In the genomic region with DNA sequence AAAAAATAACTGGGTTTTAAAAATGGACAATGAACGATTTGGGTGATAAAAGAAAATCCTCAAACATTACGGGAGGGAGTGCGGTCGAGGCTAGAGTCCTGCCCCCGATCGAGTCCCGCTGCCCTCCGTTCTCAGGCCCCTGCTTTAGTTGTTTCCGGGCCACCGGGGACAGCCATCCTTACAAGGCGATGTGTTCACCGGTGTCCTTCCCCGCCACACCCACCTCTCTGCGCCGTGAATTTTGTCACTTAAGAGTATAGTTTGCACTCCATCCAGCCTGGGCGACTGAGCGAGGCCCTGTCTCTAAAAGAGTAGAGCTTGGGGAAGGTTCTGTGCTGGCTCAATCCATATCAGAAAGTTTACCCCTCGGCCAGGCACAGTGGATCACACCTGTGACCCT, we compare ENCODE assay signal across 8 cellular contexts. TPM values are rescaled to one million over a fixed set of nuclear protein-coding genes. Genes with fewer than 3 reads are reported as not detected.
DNase-seq lines count a peak whose midpoint lies in the region; ATAC-seq and TF ChIP-seq lines count a peak whose summit lies in the region.

No MANE protein-coding gene starts in this region.

- H3K27me3 ChIP-seq in Caco-2 (replicated peaks; ENCODE audit: control insufficient read depth, insufficient read depth, low read length) = no peaks in the 10 kb centered on the region
- no peaks in the 10 kb centered on the region for H3K27me3 ChIP-seq in sigmoid colon

- H3K27ac Mint-ChIP-seq in Caco-2 (ENCODE audit: unreplicated experiment) = no peak overlapping the region

- H3K4me1 ChIP-seq in Caco-2 = peaks cover 5% of the 10 kb centered on the region; the same call in 1 of the 2 replicates
- H3K4me1 ChIP-seq in sigmoid colon = peaks cover 0 to 73% (median 53%) of the 10 kb centered on the region in 4 donors

- CTCF ChIA-PET in Caco-2 (lab: Charles Lee) = no interaction called here

- no peak for TF ChIP-seq CTCF in Caco-2 (IDR thresholded peaks at IDR 0.05; ENCODE audit: insufficient read depth in 1 of 2, low read depth in 1 of 2, low read length in 1 of 2, severe bottlenecking in 1 of 2, unreplicated experiment in 1 of 2)
- no peak for TF ChIP-seq CTCF in VCaP (conservative IDR thresholded peaks at IDR 0.05)
- no peak for TF ChIP-seq CTCF in sigmoid colon (IDR thresholded peaks at IDR 0.05)

- intact Hi-C loops in Caco-2 (cut with micrococcal nuclease; ENCODE audit: unreplicated experiment) (loop anchor here (5.0 kb wide), 1 partner anchor 60 kb away; no protein-coding TSS in a partner anchor), left ventricle myocardium superior (cut with micrococcal nuclease) (no loop called here), sigmoid colon (cut with DNase I) (loop anchor here (10.0 kb wide), 2 partner anchors 178 to 428 kb away; partner anchors contain the start of gene GALNT9)

- no TSS peak for BruUV-seq in Caco-2 (replicated peaks; lab: Mats Ljungman, UMichigan)

- peaks cover 7% of the 10 kb centered on the region for H3K4me1 Mint-ChIP-seq in Caco-2 (ENCODE audit: low read depth, unreplicated experiment)

- H3K36me3 ChIP-seq in Caco-2 (ENCODE audit: control insufficient read depth, insufficient read depth, low read length) (no peaks in the 10 kb centered on the region; the same call in 1 of the 2 replicates), sigmoid colon (peaks cover 0 to 24% (median 3%) of the 10 kb centered on the region in 4 donors)

- TF ChIP-seq POLR2A in sigmoid colon (IDR thresholded peaks at IDR 0.05) = no peak

- POLR2A ChIA-PET in Caco-2 (lab: Charles Lee) = no interaction called here

- no peak for TF ChIP-seq EP300 in sigmoid colon (IDR thresholded peaks at IDR 0.05)

- WGBS in sigmoid colon, 2 donors = 84 to 93% methylated on average over 18 of the region's 18 CpGs

- no peak overlapping the region for H3K4me3 ChIP-seq in Caco-2 (ENCODE audit: low read depth, low read length)
- peak overlapping the region in 1 of 4 donors; percentile 92 for H3K4me3 ChIP-seq in sigmoid colon

- H3K9me3 Mint-ChIP-seq in Caco-2 (ENCODE audit: unreplicated experiment) = no peaks in the 10 kb centered on the region

- peak overlapping the region; percentile 93 for H3K27ac ChIP-seq in VCaP
- H3K27ac ChIP-seq in sigmoid colon = peak overlapping the region; percentile 86 to 100 (median 96)

- no peak for ATAC-seq in left ventricle myocardium superior

- peak overlapping the region; percentile 83 for H3K4me3 Mint-ChIP-seq in Caco-2 (ENCODE audit: unreplicated experiment)

- no peaks in the 10 kb centered on the region for H3K27me3 Mint-ChIP-seq in Caco-2 (ENCODE audit: insufficient read depth, unreplicated experiment)

- peaks cover 34% of the 10 kb centered on the region for H3K36me3 Mint-ChIP-seq in Caco-2 (ENCODE audit: insufficient read depth, unreplicated experiment)

- DNase-seq in Caco-2 = no peak
- peak; percentile 21 for DNase-seq in left ventricle myocardium superior
- peak; percentile 69 for DNase-seq in sigmoid colon
- DNase-seq in islet precursor cell = no peak
- DNase-seq in activated CD8-positive, alpha-beta memory T cell treated with anti-CD3 and anti-CD28 coated beads for 24 hours = no peak
- DNase-seq in epidermal melanocyte (ENCODE audit: insufficient read length, low spot score) = no peak
- no peak for DNase-seq in activated CD4-positive, alpha-beta T cell treated with anti-CD3 and anti-CD28 coated beads, Interleukin-2, amount 50 U/mL, for 1 hour

- H3K9me3 ChIP-seq in Caco-2 (no peaks in the 10 kb centered on the region), sigmoid colon (no peaks in the 10 kb centered on the region)

RNA-seq across cellular contexts. Expression of gene ULK1, which starts 2.9 kb away (rescaled TPM):
- total RNA-seq in Caco-2 (2022) (61.1 and 63.8 TPM in 2 replicates), left ventricle myocardium superior (64.0 TPM), sigmoid colon (10 to 100 TPM; 13.2 to 29.1 (median 18.6) TPM)
- polyA plus RNA-seq in sigmoid colon = 10 to 100 TPM in 1 of 3 donors, 1 to 10 TPM in 2; 5.3 to 17.5 (median 5.4) TPM

RNA-seq across cellular contexts. Expression of gene PUS1, which starts 31.8 kb away (rescaled TPM):
- 65.6 and 71.9 TPM in 2 replicates for total RNA-seq in Caco-2 (2022)
- 5.6 TPM for total RNA-seq in left ventricle myocardium superior
- total RNA-seq in sigmoid colon = 10 to 100 TPM in 1 of 4 donors, 1 to 10 TPM in 3; 7.6 to 15.6 (median 8.9) TPM
- polyA plus RNA-seq in sigmoid colon = 10 to 100 TPM in 1 of 3 donors, 1 to 10 TPM in 2; 9.0 to 33.8 (median 9.7) TPM

RNA-seq across cellular contexts. Expression of gene EP400, which starts 52.5 kb away (rescaled TPM):
- 60.5 and 63.0 TPM in 2 replicates for total RNA-seq in Caco-2 (2022)
- total RNA-seq in left ventricle myocardium superior = 14.8 TPM
- total RNA-seq in sigmoid colon = 10 to 100 TPM; 14.5 to 35.7 (median 18.8) TPM
- 10 to 100 TPM in 1 of 3 donors, 1 to 10 TPM in 2; 3.2 to 22.3 (median 4.2) TPM for polyA plus RNA-seq in sigmoid colon

Comparison
In these comparisons a context has a peak if more than half of its experiments do, and no peak if none do; other contexts are left out.
1. DNase-seq: peak in left ventricle myocardium superior (single experiment) and sigmoid colon (single experiment); none in Caco-2 (0 of 2), islet precursor cell (single experiment), activated CD8-positive, alpha-beta memory T cell treated with anti-CD3 and anti-CD28 coated beads for 24 hours (single experiment), epidermal melanocyte (single experiment) and activated CD4-positive, alpha-beta T cell treated with anti-CD3 and anti-CD28 coated beads, Interleukin-2, amount 50 U/mL, for 1 hour (single experiment).